Comparison of ENCODE assay signal across 8 cellular contexts in the genomic region with DNA sequence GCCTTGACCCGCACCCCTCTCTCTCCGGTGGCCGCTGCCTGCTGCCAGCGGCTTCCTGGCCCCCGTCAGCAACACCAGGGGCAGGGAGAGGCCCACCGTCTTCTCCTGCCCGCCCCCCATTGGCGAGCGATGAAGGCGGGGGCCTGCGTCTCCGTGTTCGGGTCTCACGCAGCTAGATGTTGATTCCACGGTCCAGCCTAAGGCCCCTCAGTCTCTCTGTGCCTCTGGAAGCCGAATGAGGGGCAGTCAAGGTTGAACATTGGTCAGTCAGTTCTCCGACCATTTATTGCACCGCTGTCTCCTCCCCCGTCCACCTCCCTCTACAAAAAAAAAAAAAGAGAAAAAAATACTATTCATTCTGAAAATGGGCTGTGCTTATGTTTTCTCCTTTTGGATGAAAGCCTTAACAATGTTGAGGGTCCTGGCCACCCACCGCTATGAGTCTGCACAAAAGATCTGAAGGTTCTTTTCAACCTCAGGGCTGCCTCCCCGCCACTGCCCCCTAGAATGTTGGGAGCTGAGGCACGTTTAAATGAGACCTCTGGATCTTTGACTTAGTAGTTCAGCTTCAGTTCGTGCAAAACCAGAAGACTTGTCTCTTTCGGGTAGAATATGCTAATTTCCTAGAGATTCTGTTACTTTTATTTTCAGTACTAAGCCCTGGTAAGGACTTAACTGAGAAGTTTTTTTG. TPM values are rescaled to one million over a fixed set of nuclear protein-coding genes. Genes with fewer than 3 reads are reported as not detected.
DNase-seq lines count a peak whose midpoint lies in the region; ATAC-seq and TF ChIP-seq lines count a peak whose summit lies in the region.

No MANE protein-coding gene starts in this region.

- H3K9me3 ChIP-seq in KOPT-K1 (ENCODE audit: insufficient read depth, low read length, poor library complexity, severe bottlenecking) (no peaks in the 10 kb centered on the region), fibroblast of lung (ENCODE audit: control insufficient read depth, insufficient read depth, low read depth, low read length) (no peaks in the 10 kb centered on the region), neutrophil (no peaks in the 10 kb centered on the region)

- TF ChIP-seq CTCF in fibroblast of lung (conservative IDR thresholded peaks at IDR 0.05 in 1 of 2, IDR thresholded peaks at IDR 0.05 in 1 of 2; ENCODE audit: low read depth in 1 of 2, low read length in 2 of 2), result peak; percentile 27 to 39
- no peak for TF ChIP-seq CTCF in neutrophil (IDR thresholded peaks at IDR 0.05)

- peak overlapping the region; percentile 100 for H3K9ac ChIP-seq in fibroblast of lung (ENCODE audit: insufficient read depth, low read length)

- H3K4me1 ChIP-seq in fibroblast of lung (ENCODE audit: control insufficient read depth, extremely low read depth, insufficient read depth, low read length) (peaks cover 2% of the 10 kb centered on the region), neutrophil (ENCODE audit: control insufficient read depth in 1 of 2, insufficient read depth in 1 of 2, low read depth in 1 of 2, low read length in 1 of 2) (peaks cover 21 to 27% of the 10 kb centered on the region in 2 experiments)

- H3K27ac ChIP-seq in KOPT-K1 (ENCODE audit: low read depth, low read length, poor library complexity, severe bottlenecking) (peak overlapping the region; percentile 87), fibroblast of lung (ENCODE audit: insufficient read depth, low read length) (peak overlapping the region; percentile 96), neutrophil (peak overlapping the region; percentile 92)

- H3K79me2 ChIP-seq in fibroblast of lung (ENCODE audit: control insufficient read depth, insufficient read depth, low read length), result peaks cover 50% of the 10 kb centered on the region

- ATAC-seq in GM19035 (IDR thresholded peaks at IDR 0.05; ENCODE audit: unreplicated experiment) (peak; percentile 5), GM19351 (IDR thresholded peaks at IDR 0.05; ENCODE audit: unreplicated experiment) (no peak)

- DNase-seq in AG20443 (ENCODE audit: low spot score), result peak; percentile 34
- peak; percentile 5 for DNase-seq in activated T-cell treated with anti-CD3 and anti-CD28 coated beads for 4 hours
- DNase-seq in fibroblast of lung (ENCODE audit: low read depth in 2 of 2), result peak; percentile 24 to 52
- no peak for DNase-seq in NCI-H2029 (lab: John Stamatoyannopoulos, UW)

- H3K4me3 ChIP-seq in fibroblast of lung (replicated peaks in 1 of 4; ENCODE audit: control extremely low read depth in 1 of 4, insufficient read depth in 1 of 4, low read depth in 3 of 4, low read length in 4 of 4) (peak overlapping the region; percentile 78 to 92 (median 92)), neutrophil (ENCODE audit: low read depth in 1 of 2, low read length in 1 of 2) (peak overlapping the region; percentile 83 to 90)

- H4K20me1 ChIP-seq in fibroblast of lung (ENCODE audit: control insufficient read depth, extremely low read depth, insufficient read depth, low read length), result no peaks in the 10 kb centered on the region

- H3K4me2 ChIP-seq in fibroblast of lung (ENCODE audit: extremely low read depth, insufficient read depth, low read length), result peak overlapping the region; percentile 67

- H2AFZ ChIP-seq in fibroblast of lung (ENCODE audit: low read length), result peak overlapping the region; percentile 54

- H3K36me3 ChIP-seq in KOPT-K1 (ENCODE audit: insufficient read depth, low read length) (peaks cover 41% of the 10 kb centered on the region), fibroblast of lung (ENCODE audit: control insufficient read depth, insufficient read depth, low read length) (no peaks in the 10 kb centered on the region), neutrophil (peaks cover 31% of the 10 kb centered on the region)

- H3K27me3 ChIP-seq in fibroblast of lung (ENCODE audit: control insufficient read depth, insufficient read depth, low read length) (no peaks in the 10 kb centered on the region), neutrophil (no peaks in the 10 kb centered on the region)

RNA-seq across cellular contexts. Expression of a gene that starts 0.7 kb away (rescaled TPM):
- 19.0 and 20.3 TPM in 2 replicates for total RNA-seq in fibroblast of lung
- polyA plus RNA-seq in fibroblast of lung, result 24.6 and 30.6 TPM in 2 replicates
- polyA plus RNA-seq in fibroblast of lung (2012), result 16.1 and 19.2 TPM in 2 replicates
- polyA minus RNA-seq in fibroblast of lung (ENCODE audit: low replicate concordance), result 16.6 and 31.3 TPM in 2 replicates
